In genomic region chr17:78857266-78857665, GRCh38 we compare ENCODE assay signal across 19 cellular contexts. TPM values are rescaled to one million over a fixed set of nuclear protein-coding genes. Genes with fewer than 3 reads are reported as not detected.
A peak's percentile ranks its signal among the peaks of the same experiment; 100 is the strongest.
DNase-seq lines count a peak whose midpoint lies in the region; ATAC-seq and TF ChIP-seq lines count a peak whose summit lies in the region.
"Had no signal": no experiment of that assay in that cellular context is flagged by ENCODE, and none has a peak within 500 bp of the region (broad histone marks: within the 10 kb centered on the region; RNA-seq: fewer than 3 reads in every experiment).

No MANE protein-coding gene starts in this region.

- BruUV-seq in Calu3 (replicated peaks; lab: Mats Ljungman, UMichigan), result no TSS peak

- CTCF ChIA-PET in Calu3 (lab: Charles Lee) (interaction anchor here (0.6 kb wide), 1 partner anchor 15 kb away, joined by 4 read pairs; no protein-coding TSS in a partner anchor), RWPE1 (lab: Yijun Ruan, JAX) (no interaction called here)

- peaks cover 52% of the 10 kb centered on the region for H3K36me3 Mint-ChIP-seq in Calu3 (ENCODE audit: insufficient read depth, unreplicated experiment)
- H3K36me3 Mint-ChIP-seq in activated T-helper 1 cell treated with anti-CD3 and anti-CD28 coated beads, Interleukin-12 subunit alpha, Interleukin-12 subunit beta, Interleukin-2, Interleukin-4 antibody, amounts not matched to agents 30 ng/mL and 10 ng/mL and 1 ng/mL, durations not matched to agents 14 hours and 24 hours and 36 hours (ENCODE audit: low read depth), result no peaks in the 10 kb centered on the region
- H3K36me3 Mint-ChIP-seq: CD4-positive, CD25-positive, alpha-beta regulatory T cell had no signal

- intact Hi-C loops in Calu3 (cut with micrococcal nuclease; ENCODE audit: unreplicated experiment), result no loop called here
- intact Hi-C loops in activated T-helper 1 cell treated with anti-CD3 and anti-CD28 coated beads, Interleukin-12 subunit alpha, Interleukin-12 subunit beta, Interleukin-2, Interleukin-4 antibody, amounts not matched to agents 30 ng/mL and 10 ng/mL and 1 ng/mL, durations not matched to agents 14 hours and 24 hours and 36 hours (cut with micrococcal nuclease), result no loop called here

- peaks cover 15% of the 10 kb centered on the region for H3K4me1 Mint-ChIP-seq in Calu3 (ENCODE audit: low read depth, unreplicated experiment)
- no peaks in the 10 kb centered on the region for H3K4me1 Mint-ChIP-seq in activated T-helper 1 cell treated with anti-CD3 and anti-CD28 coated beads, Interleukin-12 subunit alpha, Interleukin-12 subunit beta, Interleukin-2, Interleukin-4 antibody, amounts not matched to agents 30 ng/mL and 10 ng/mL and 1 ng/mL, durations not matched to agents 14 hours and 24 hours and 36 hours (ENCODE audit: low read depth)
- H3K4me1 Mint-ChIP-seq: CD4-positive, CD25-positive, alpha-beta regulatory T cell; H9 had no signal

- peak overlapping the region; percentile 18 for H3K27ac ChIP-seq in RWPE1
- H3K27ac ChIP-seq: BLaER1, C4-2B, GM23248 had no signal

- H3K4me3 Mint-ChIP-seq in Calu3 (ENCODE audit: low read depth, unreplicated experiment), result no peak overlapping the region
- no peak overlapping the region for H3K4me3 Mint-ChIP-seq in activated T-helper 1 cell treated with anti-CD3 and anti-CD28 coated beads, Interleukin-12 subunit alpha, Interleukin-12 subunit beta, Interleukin-2, Interleukin-4 antibody, amounts not matched to agents 30 ng/mL and 10 ng/mL and 1 ng/mL, durations not matched to agents 14 hours and 24 hours and 36 hours
- H3K4me3 Mint-ChIP-seq: CD4-positive, CD25-positive, alpha-beta regulatory T cell; CD8-positive, alpha-beta T cell; H9 had no signal

- POLR2A ChIA-PET in RWPE1 (lab: Yijun Ruan, JAX; ENCODE audit: low non-redundant PET), result no interaction called here

- no peak for ATAC-seq in HG02798 (IDR thresholded peaks at IDR 0.05; ENCODE audit: poor library complexity, unreplicated experiment)
- ATAC-seq: CD8-positive, alpha-beta T cell; GM12878; HCT116 had no signal

- H3K27me3 Mint-ChIP-seq in Calu3 (ENCODE audit: unreplicated experiment), result no peaks in the 10 kb centered on the region
- H3K27me3 Mint-ChIP-seq in activated T-helper 1 cell treated with anti-CD3 and anti-CD28 coated beads, Interleukin-12 subunit alpha, Interleukin-12 subunit beta, Interleukin-2, Interleukin-4 antibody, amounts not matched to agents 30 ng/mL and 10 ng/mL and 1 ng/mL, durations not matched to agents 14 hours and 24 hours and 36 hours (ENCODE audit: insufficient read depth), result peaks cover 10% of the 10 kb centered on the region

- H3K9me3 Mint-ChIP-seq in Calu3 (ENCODE audit: low read depth, unreplicated experiment), result no peaks in the 10 kb centered on the region
- no peaks in the 10 kb centered on the region for H3K9me3 Mint-ChIP-seq in activated T-helper 1 cell treated with anti-CD3 and anti-CD28 coated beads, Interleukin-12 subunit alpha, Interleukin-12 subunit beta, Interleukin-2, Interleukin-4 antibody, amounts not matched to agents 30 ng/mL and 10 ng/mL and 1 ng/mL, durations not matched to agents 14 hours and 24 hours and 36 hours
- H3K9me3 Mint-ChIP-seq: CD4-positive, CD25-positive, alpha-beta regulatory T cell; CD8-positive, alpha-beta T cell; H9 had no signal

- peak overlapping the region; percentile 39 for H3K27ac Mint-ChIP-seq in Calu3 (ENCODE audit: unreplicated experiment)
- H3K27ac Mint-ChIP-seq in activated T-helper 1 cell treated with anti-CD3 and anti-CD28 coated beads, Interleukin-12 subunit alpha, Interleukin-12 subunit beta, Interleukin-2, Interleukin-4 antibody, amounts not matched to agents 30 ng/mL and 10 ng/mL and 1 ng/mL, durations not matched to agents 14 hours and 24 hours and 36 hours, result no peak overlapping the region
- H3K27ac Mint-ChIP-seq: CD4-positive, CD25-positive, alpha-beta regulatory T cell; CD8-positive, alpha-beta T cell had no signal

- TF ChIP-seq CTCF in Calu3 (IDR thresholded peaks at IDR 0.05; ENCODE audit: unreplicated experiment) (no peak), RWPE1 (conservative IDR thresholded peaks at IDR 0.05; ENCODE audit: low read depth) (no peak)

- no peak for DNase-seq in Calu3
- DNase-seq in ELF-1 (ENCODE audit: low read depth, low spot score), result peak; percentile 13
- DNase-seq in RWPE1 (ENCODE audit: low spot score), result no peak
- no peak for DNase-seq in activated T-helper 1 cell treated with anti-CD3 and anti-CD28 coated beads, Interleukin-12 subunit alpha, Interleukin-12 subunit beta, Interleukin-2, Interleukin-4 antibody, amounts not matched to agents 30 ng/mL and 10 ng/mL and 1 ng/mL, durations not matched to agents 14 hours and 24 hours and 36 hours (ENCODE audit: low spot score)
- no peak for DNase-seq in cerebellar cortex (ENCODE audit: low spot score)
- DNase-seq: Caco-2; CD4-positive, CD25-positive, alpha-beta regulatory T cell; CD8-positive, alpha-beta T cell; DMS153; DND-41; GDM1; GM23248; H9 had no signal

RNA-seq across cellular contexts. Expression of gene USP36, which starts 16.7 kb away (rescaled TPM):
- 79.5 and 84.3 TPM in 2 replicates for total RNA-seq in Calu3 (2022)
- 126 and 138 TPM in 2 replicates for total RNA-seq in activated T-helper 1 cell treated with anti-CD3 and anti-CD28 coated beads, Interleukin-12 subunit alpha, Interleukin-12 subunit beta, Interleukin-2, Interleukin-4 antibody, amounts not matched to agents 30 ng/mL and 10 ng/mL and 1 ng/mL, durations not matched to agents 14 hours and 24 hours and 36 hours

RNA-seq across cellular contexts. Expression of gene CEP295NL, which starts 45.7 kb away (rescaled TPM):
- 4.6 and 6.0 TPM in 2 replicates for total RNA-seq in Calu3 (2022)
- not detected in 2 replicates for total RNA-seq in activated T-helper 1 cell treated with anti-CD3 and anti-CD28 coated beads, Interleukin-12 subunit alpha, Interleukin-12 subunit beta, Interleukin-2, Interleukin-4 antibody, amounts not matched to agents 30 ng/mL and 10 ng/mL and 1 ng/mL, durations not matched to agents 14 hours and 24 hours and 36 hours
- total RNA-seq: GM12878, H4 had no signal
